Comparison of ENCODE assay signal across 12 cellular contexts in the genomic region with DNA sequence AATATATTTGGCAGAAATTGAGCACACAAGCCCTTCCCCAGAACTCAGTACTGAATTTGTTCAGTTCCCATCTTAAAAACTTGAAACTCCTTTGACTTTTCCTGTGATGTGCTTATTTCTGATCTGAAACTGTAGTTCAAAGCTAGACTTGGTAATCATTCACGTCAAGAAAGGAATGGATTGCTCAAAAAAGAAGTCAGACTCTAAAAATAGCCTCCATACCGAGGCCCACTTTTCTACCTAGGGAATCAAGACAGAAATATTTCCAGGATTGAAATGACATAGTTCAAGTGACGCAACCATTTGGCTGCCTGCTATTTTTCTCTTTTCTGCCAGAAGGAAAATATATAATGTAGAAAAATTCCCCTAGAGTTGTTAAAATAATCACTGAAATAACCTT.
DNase-seq lines count a peak whose midpoint lies in the region; ATAC-seq, FAIRE-seq and TF ChIP-seq lines count a peak whose summit lies in the region.
"Had no signal": no experiment of that assay in that cellular context is flagged by ENCODE, and none has a peak within 500 bp of the region (broad histone marks: within the 10 kb centered on the region; RNA-seq: fewer than 3 reads in every experiment).

No MANE protein-coding gene starts in this region.

- H3K36me3 ChIP-seq in muscle layer of colon (ENCODE audit: insufficient read depth, low read length) (no peaks in the 10 kb centered on the region), SJCRH30 (no peaks in the 10 kb centered on the region), HepG2 (replicated peaks in 1 of 2; ENCODE audit: control insufficient read depth in 1 of 2, insufficient read depth in 2 of 2, low read length in 2 of 2) (peaks cover 0 to 3% of the 10 kb centered on the region in 2 experiments; a peak in 1 of 5 replicates)

- no peak for TF ChIP-seq POLR2A in HepG2 (IDR thresholded peaks at IDR 0.05; ENCODE audit: insufficient read depth in 1 of 2, low read depth in 2 of 2, low read length in 2 of 2)

- no peaks in the 10 kb centered on the region for H3K9me3 ChIP-seq in muscle layer of colon (ENCODE audit: low read length)
- H3K9me3 ChIP-seq in SJCRH30 (replicated peaks), result no peaks in the 10 kb centered on the region
- H3K9me3 ChIP-seq in HepG2 (ENCODE audit: low read length), result no peaks in the 10 kb centered on the region

- H3K9me3 Mint-ChIP-seq in HFFc6 (no peaks in the 10 kb centered on the region), chondrocyte (ENCODE audit: low read depth) (no peaks in the 10 kb centered on the region)

- no peak overlapping the region for H2AFZ ChIP-seq in HepG2 (ENCODE audit: low read length)

- H3K4me1 ChIP-seq in muscle layer of colon (ENCODE audit: insufficient read depth, low read length) (peaks cover 46% of the 10 kb centered on the region), SJCRH30 (no peaks in the 10 kb centered on the region), HepG2 (ENCODE audit: insufficient read depth, low read length) (no peaks in the 10 kb centered on the region)

- no peak for TF ChIP-seq RAD21 in HepG2 (CRISPR knock-in tag; IDR thresholded peaks at IDR 0.05)

- peaks cover 4% of the 10 kb centered on the region; the same call in 1 of the 2 replicates for H3K36me3 Mint-ChIP-seq in HFFc6 (ENCODE audit: low read depth)
- peaks cover 4% of the 10 kb centered on the region for H3K36me3 Mint-ChIP-seq in chondrocyte (ENCODE audit: low read depth)

- no peak overlapping the region for H3K4me3 ChIP-seq in AG10803 (ENCODE audit: low read length)
- H3K4me3 ChIP-seq in muscle layer of colon (ENCODE audit: low read depth in 1 of 2, low read length in 2 of 2), result no peak overlapping the region
- no peak overlapping the region for H3K4me3 ChIP-seq in SJCRH30
- no peak overlapping the region for H3K4me3 ChIP-seq in HepG2 (replicated peaks in 1 of 3; ENCODE audit: insufficient read depth in 1 of 3, low read depth in 2 of 3, low read length in 3 of 3)

- no peak overlapping the region for H3K4me2 ChIP-seq in HepG2 (ENCODE audit: low read depth, low read length)

- H3K4me3 Mint-ChIP-seq in HFFc6 (0 out of 2 replicates have a peak overlapping the region, but pooled peaks have one; percentile 19), chondrocyte (ENCODE audit: unreplicated experiment) (peak overlapping the region; percentile 32)

- H4K20me1 ChIP-seq in HepG2 (ENCODE audit: insufficient read depth, low read length), result no peaks in the 10 kb centered on the region

- peaks cover 10% of the 10 kb centered on the region for H3K4me1 Mint-ChIP-seq in HFFc6 (ENCODE audit: low read depth)
- peaks cover 72% of the 10 kb centered on the region for H3K4me1 Mint-ChIP-seq in chondrocyte (ENCODE audit: low read depth)

- H3K27me3 ChIP-seq in muscle layer of colon (ENCODE audit: control insufficient read depth in 1 of 2, insufficient read depth in 2 of 2, low read length in 2 of 2) (no peaks in the 10 kb centered on the region), SJCRH30 (no peaks in the 10 kb centered on the region), HepG2 (ENCODE audit: control insufficient read depth in 1 of 2, insufficient read depth in 2 of 2, low read length in 2 of 2) (no peaks in the 10 kb centered on the region; a peak in 1 of 5 replicates)

- H3K79me2 ChIP-seq in HepG2 (ENCODE audit: insufficient read depth, low read length), result no peaks in the 10 kb centered on the region

- H3K27ac ChIP-seq in muscle layer of colon (ENCODE audit: low read depth, low read length), result peak overlapping the region; percentile 52
- no peak overlapping the region for H3K27ac ChIP-seq in SJCRH30
- no peak overlapping the region for H3K27ac ChIP-seq in HepG2 (ENCODE audit: extremely low read length, insufficient read depth, low read length)

- in situ Hi-C loops in HepG2 (cut with HindIII; ENCODE audit: extremely low pct_ligation_motif_present, low pct_unique_long_range_greater_than_20kb), result no loop called here

- no TSS peak for BruUV-seq in HepG2 (replicated peaks; lab: Mats Ljungman, UMichigan)

- CTCF ChIA-PET in HepG2 (lab: Yijun Ruan, JAX; ENCODE audit: low intra/inter-chr PET ratio, low total read pairs), result no interaction called here

- WGBS in HepG2 (ENCODE audit: low lambda C conversion rate), result 79% methylated on average over 3 of the region's 3 CpGs

- H3K9ac ChIP-seq in muscle layer of colon (ENCODE audit: low read length), result no peak overlapping the region
- H3K9ac ChIP-seq in HepG2 (ENCODE audit: insufficient read depth, low read depth, low read length), result no peak overlapping the region

- TF ChIP-seq EP300 in HepG2 (IDR thresholded peaks at IDR 0.05; ENCODE audit: low read depth in 2 of 2, low read length in 2 of 2), result no peak
- TF ChIP-seq EP300 in HepG2 (CRISPR knock-in tag; IDR thresholded peaks at IDR 0.05; ENCODE audit: borderline replicate concordance), result no peak

- DNase-seq in AG10803 (ENCODE audit: low read depth), result peak; percentile 78
- DNase-seq in HFFc6, result peak; percentile 24
- no peak for DNase-seq in chondrocyte (ENCODE audit: low spot score)
- no peak for DNase-seq in NOMO-1 treated with dmso at 0.1 percent for 144 hours (lab: John Stamatoyannopoulos, UW; ENCODE audit: unreplicated experiment)
- DNase-seq in SJCRH30, result no peak
- no peak for DNase-seq in HepG2 (ENCODE audit: low spot score)
- DNase-seq in Kasumi-1 (lab: John Stamatoyannopoulos, UW), result no peak
- DNase-seq: activated naive CD4-positive, alpha-beta T cell treated with anti-CD3 and anti-CD28 coated beads, Interleukin-2, amount 50 U/mL, for 16 hours; glutamatergic neuron; NCI-H446 treated with DMSO at 0.1 percent for 48 hours had no signal

- POLR2A ChIA-PET in HepG2 (lab: Yijun Ruan, JAX), result no interaction called here

- intact Hi-C loops in HepG2 (cut with micrococcal nuclease; ENCODE audit: unreplicated experiment), result no loop called here

- H3K27ac Mint-ChIP-seq in HFFc6, result peak overlapping the region; percentile 56
- H3K27ac Mint-ChIP-seq in chondrocyte (ENCODE audit: unreplicated experiment), result peak overlapping the region; percentile 98

- no peak for FAIRE-seq in HepG2 (lab: Jason Lieb, UNC)
- FAIRE-seq: urothelium cell line had no signal

- TF ChIP-seq CTCF in AG10803 (conservative IDR thresholded peaks at IDR 0.05; ENCODE audit: low read length) (no peak), HFFc6 (IDR thresholded peaks at IDR 0.05) (no peak), chondrocyte (IDR thresholded peaks at IDR 0.05) (no peak), HepG2 (CRISPR knock-in tag; IDR thresholded peaks at IDR 0.05) (no peak)

- peaks cover 1% of the 10 kb centered on the region; the same call in 1 of the 2 replicates for H3K27me3 Mint-ChIP-seq in HFFc6 (ENCODE audit: insufficient read depth)
- no peaks in the 10 kb centered on the region for H3K27me3 Mint-ChIP-seq in chondrocyte (ENCODE audit: low read depth)

- no peak for ATAC-seq in HepG2

TF ChIP-seq in HepG2, 621 proteins besides CTCF, POLR2A, EP300 and RAD21 (continues in another document):
- TF ChIP-seq CCAR2 (optimal IDR thresholded peaks at IDR 0.05; ENCODE audit: low read depth, low read length), result no peak
- TF ChIP-seq FLYWCH1 (CRISPR knock-in tag; IDR thresholded peaks at IDR 0.05), result no peak
- no peak for TF ChIP-seq SUZ12 (IDR thresholded peaks at IDR 0.05; ENCODE audit: low read depth, low read length)
- TF ChIP-seq MIER2 (CRISPR knock-in tag; IDR thresholded peaks at IDR 0.05), result no peak
- TF ChIP-seq ZNF143 (CRISPR knock-in tag; IDR thresholded peaks at IDR 0.05), result no peak
- no peak for TF ChIP-seq GABPA (IDR thresholded peaks at IDR 0.05; ENCODE audit: low read depth, low read length)
- no peak for TF ChIP-seq GABPA (CRISPR knock-in tag; IDR thresholded peaks at IDR 0.05; ENCODE audit: low read depth)
- no peak for TF ChIP-seq ZNF713 (CRISPR knock-in tag; IDR thresholded peaks at IDR 0.05)
- no peak for TF ChIP-seq ZSCAN30 (CRISPR knock-in tag; IDR thresholded peaks at IDR 0.05)
- TF ChIP-seq RXRB (CRISPR knock-in tag; IDR thresholded peaks at IDR 0.05; ENCODE audit: borderline replicate concordance), result no peak
- TF ChIP-seq, protein P1, sequence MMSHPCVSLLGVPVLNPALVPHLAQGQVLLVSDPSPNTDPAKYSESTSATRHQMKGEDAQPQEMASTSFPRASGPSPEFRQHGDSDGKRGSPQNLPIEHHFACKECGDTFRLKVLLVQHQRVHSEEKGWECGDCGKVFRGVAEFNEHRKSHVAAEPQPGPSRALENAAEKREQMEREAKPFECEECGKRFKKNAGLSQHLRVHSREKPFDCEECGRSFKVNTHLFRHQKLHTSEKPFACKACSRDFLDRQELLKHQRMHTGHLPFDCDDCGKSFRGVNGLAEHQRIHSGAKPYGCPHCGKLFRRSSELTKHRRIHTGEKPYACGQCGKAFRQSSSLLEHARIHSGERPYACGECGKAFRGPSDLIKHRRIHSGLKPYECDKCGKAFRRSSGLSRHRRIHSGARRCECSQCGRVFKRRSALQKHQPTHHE (CRISPR knock-in tag; IDR thresholded peaks at IDR 0.05; ENCODE audit: borderline replicate concordance), result no peak
- no peak for TF ChIP-seq ZNF337 (CRISPR knock-in tag; IDR thresholded peaks at IDR 0.05; ENCODE audit: borderline replicate concordance, low read depth)
- TF ChIP-seq SIN3A (IDR thresholded peaks at IDR 0.05; ENCODE audit: borderline replicate concordance, low read depth, low read length), result no peak
- TF ChIP-seq, protein P2, sequence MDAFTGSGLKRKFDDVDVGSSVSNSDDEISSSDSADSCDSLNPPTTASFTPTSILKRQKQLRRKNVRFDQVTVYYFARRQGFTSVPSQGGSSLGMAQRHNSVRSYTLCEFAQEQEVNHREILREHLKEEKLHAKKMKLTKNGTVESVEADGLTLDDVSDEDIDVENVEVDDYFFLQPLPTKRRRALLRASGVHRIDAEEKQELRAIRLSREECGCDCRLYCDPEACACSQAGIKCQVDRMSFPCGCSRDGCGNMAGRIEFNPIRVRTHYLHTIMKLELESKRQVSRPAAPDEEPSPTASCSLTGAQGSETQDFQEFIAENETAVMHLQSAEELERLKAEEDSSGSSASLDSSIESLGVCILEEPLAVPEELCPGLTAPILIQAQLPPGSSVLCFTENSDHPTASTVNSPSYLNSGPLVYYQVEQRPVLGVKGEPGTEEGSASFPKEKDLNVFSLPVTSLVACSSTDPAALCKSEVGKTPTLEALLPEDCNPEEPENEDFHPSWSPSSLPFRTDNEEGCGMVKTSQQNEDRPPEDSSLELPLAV (CRISPR knock-in tag; conservative IDR thresholded peaks at IDR 0.05; ENCODE audit: low read depth), result no peak
- TF ChIP-seq SP5 (CRISPR knock-in tag; IDR thresholded peaks at IDR 0.05; ENCODE audit: borderline replicate concordance, low read depth), result no peak
- no peak for TF ChIP-seq ZSCAN29 (CRISPR knock-in tag; conservative IDR thresholded peaks at IDR 0.05)

Comparison
In these comparisons a context has a peak if more than half of its experiments do, and no peak if none do; other contexts are left out.
1. DNase-seq: peak in AG10803 (single experiment) and HFFc6 (single experiment); none in chondrocyte (single experiment), NOMO-1 treated with dmso at 0.1 percent for 144 hours (single experiment), SJCRH30 (0 of 2), HepG2 (single experiment) and Kasumi-1 (0 of 2).